1 cellular context compared by ENCODE assay signal in genomic region chr11:36142439-36142838, GRCh38.
TF ChIP-seq lines count a peak whose summit lies in the region.

No MANE protein-coding gene starts in this region.

TF ChIP-seq in WTC11, 78 proteins besides CTCF, POLR2A, EP300 and RAD21 (continued from another document):
- no peak for TF ChIP-seq HMGXB4 (CRISPR knock-in tag; IDR thresholded peaks at IDR 0.05)
- TF ChIP-seq CDX4 (CRISPR knock-in tag; IDR thresholded peaks at IDR 0.05; ENCODE audit: borderline replicate concordance): no peak
- TF ChIP-seq NR3C1 (CRISPR knock-in tag; conservative IDR thresholded peaks at IDR 0.05; ENCODE audit: low read depth): no peak
- TF ChIP-seq ZNF232 (CRISPR knock-in tag; IDR thresholded peaks at IDR 0.05): no peak
- no peak for TF ChIP-seq MYBL2 (CRISPR knock-in tag; IDR thresholded peaks at IDR 0.05)
- no peak for TF ChIP-seq ZNF396 (CRISPR knock-in tag; IDR thresholded peaks at IDR 0.05; ENCODE audit: borderline replicate concordance)
- TF ChIP-seq NR2C2 (CRISPR knock-in tag; IDR thresholded peaks at IDR 0.05): no peak
- no peak for TF ChIP-seq ZNF138 (CRISPR knock-in tag; conservative IDR thresholded peaks at IDR 0.05)
- no peak for TF ChIP-seq ZNF317 (CRISPR knock-in tag; IDR thresholded peaks at IDR 0.05; ENCODE audit: borderline replicate concordance, low read depth)
- no peak for TF ChIP-seq ZNF281 (CRISPR knock-in tag; IDR thresholded peaks at IDR 0.05)
- TF ChIP-seq RELA (CRISPR knock-in tag; IDR thresholded peaks at IDR 0.05; ENCODE audit: borderline replicate concordance): no peak
- TF ChIP-seq USF2 (CRISPR knock-in tag; IDR thresholded peaks at IDR 0.05): no peak
- no peak for TF ChIP-seq FOXP4 (CRISPR knock-in tag; IDR thresholded peaks at IDR 0.05)
- TF ChIP-seq SMAD3 (CRISPR knock-in tag; IDR thresholded peaks at IDR 0.05; ENCODE audit: borderline replicate concordance): no peak
- TF ChIP-seq MAX (CRISPR knock-in tag; IDR thresholded peaks at IDR 0.05): no peak
- TF ChIP-seq NFATC4 (CRISPR knock-in tag; IDR thresholded peaks at IDR 0.05): no peak
- TF ChIP-seq TCF7 (CRISPR knock-in tag; IDR thresholded peaks at IDR 0.05; ENCODE audit: low read depth): no peak
TF ChIP-seq in WTC11: peak in this region for 0.
